Comparison of ENCODE assay signal across 18 cellular contexts in genomic region chr7:683526-684205, GRCh38.
"Had no signal": no experiment of that assay in that cellular context is flagged by ENCODE, and none has a peak within 500 bp of the region (broad histone marks: within the 10 kb centered on the region; RNA-seq: fewer than 3 reads in every experiment).

No MANE protein-coding gene starts in this region.

- H3K27ac ChIP-seq: coronary artery, esophagus muscularis mucosa, gastrocnemius medialis, pancreas, skin epidermis, upper lobe of left lung, WERI-Rb-1 had no signal

- ATAC-seq: activated CD8-positive, alpha-beta T cell treated with anti-CD3 and anti-CD28 coated beads, Interleukin-2, amount 10 ng/mL, durations not matched to agents 7 days and 5 days; activated naive CD4-positive, alpha-beta T cell treated with anti-CD3 and anti-CD28 coated beads, Interleukin-2, amount 50 U/mL, for 72 hours; gastrocnemius medialis; natural killer cell treated with Interleukin-12 subunit alpha and Interleukin-12 subunit beta and Interleukin-15 and Interleukin-18, amount 100 ng/mL, for 72 hours; pancreas; T-cell had no signal

- H3K36me3 ChIP-seq: gastrocnemius medialis, pancreas had no signal

- H3K4me3 ChIP-seq: coronary artery, esophagus muscularis mucosa, gastrocnemius medialis, pancreas, skin epidermis, upper lobe of left lung had no signal

- DNase-seq: activated CD4-positive, alpha-beta T cell treated with anti-CD3 and anti-CD28 coated beads, Interleukin-2, amount 50 U/mL, for 1 hour; activated CD4-positive, CD25-positive, alpha-beta regulatory T cell treated with anti-CD3 and anti-CD28 coated beads, Interleukin-2, amount 50 U/mL, for 72 hours; activated CD8-positive, alpha-beta T cell treated with anti-CD3 and anti-CD28 coated beads, Interleukin-2, amount 10 ng/mL, durations not matched to agents 7 days and 5 days; gastrocnemius medialis; mammary epithelial cell; midbrain; right cardiac atrium; stimulated activated CD8-positive, alpha-beta memory T cell treated with anti-CD3 and anti-CD28 coated beads, Interleukin-4, amount 100 ng/mL, for 48 hours; stimulated activated naive CD4-positive, alpha-beta T cell; T-cell; upper lobe of left lung; WERI-Rb-1 had no signal

- H3K27me3 ChIP-seq: esophagus muscularis mucosa, gastrocnemius medialis, pancreas, upper lobe of left lung had no signal

- H3K4me1 ChIP-seq: esophagus muscularis mucosa, gastrocnemius medialis, pancreas, upper lobe of left lung had no signal
